Comparison of ENCODE assay signal across 10 cellular contexts in the genomic region with DNA sequence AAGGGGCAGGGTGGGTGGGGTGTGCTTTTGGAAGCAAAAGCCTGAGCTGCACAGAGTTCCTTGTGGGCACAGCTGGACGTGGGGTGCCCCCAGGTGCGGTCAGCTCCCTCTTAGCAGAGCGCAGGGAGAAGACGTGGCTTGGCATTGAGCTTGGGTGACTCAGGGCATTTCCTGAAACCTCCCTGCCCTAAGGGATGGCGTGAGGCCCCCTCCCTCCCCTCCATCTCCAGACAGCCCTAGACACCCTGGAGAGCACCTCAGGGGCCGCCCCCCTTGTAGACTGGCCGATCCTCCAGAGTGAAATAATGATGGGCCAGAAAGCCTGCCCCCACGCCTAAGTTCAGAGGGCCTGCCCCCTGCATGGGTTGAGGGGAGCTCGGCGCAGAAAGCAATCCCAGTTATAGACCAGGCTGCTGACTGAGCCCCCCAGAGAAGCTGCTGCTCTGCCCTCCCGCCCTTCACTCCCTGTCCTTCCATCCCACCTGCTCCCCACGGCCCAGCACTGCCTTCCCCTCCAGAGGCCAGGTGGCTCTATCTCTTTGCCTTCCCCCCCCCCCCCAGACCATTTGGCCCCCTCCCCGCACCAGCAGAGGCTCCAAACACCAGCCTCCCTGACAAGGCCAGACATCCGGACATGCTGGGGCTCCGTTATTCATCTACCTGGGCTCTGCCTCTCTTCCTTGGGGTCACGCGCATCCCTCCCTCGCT. TPM values are rescaled to one million over a fixed set of nuclear protein-coding genes. Genes with fewer than 3 reads are reported as not detected.
"Had no signal": no experiment of that assay in that cellular context is flagged by ENCODE, and none has a peak within 500 bp of the region (broad histone marks: within the 10 kb centered on the region; RNA-seq: fewer than 3 reads in every experiment).

No MANE protein-coding gene starts in this region.

- H3K27ac ChIP-seq: body of pancreas, hepatocyte, upper lobe of left lung had no signal

- H3K4me3 ChIP-seq: body of pancreas, hepatocyte, lung, upper lobe of left lung had no signal

- H2AFZ ChIP-seq: hepatocyte had no signal

- H3K9me3 ChIP-seq: body of pancreas had no signal

- H3K27ac Mint-ChIP-seq: activated CD4-positive, alpha-beta T cell treated with anti-CD3 and anti-CD28 coated beads, Interleukin-2, amount 10 ng/mL, durations not matched to agents 24 days and 14 days; activated naive CD4-positive, alpha-beta T cell treated with anti-CD3 and anti-CD28 coated beads, Interleukin-2, amount 50 U/mL, for 24 hours; activated T-helper 2 cell treated with anti-CD3 and anti-CD28 coated beads, Interferon-gamma antibody, Interleukin-2, Interleukin-4, amounts not matched to agents 10 μg/mL and 5 μg/mL and 100 μg/mL, durations not matched to agents 14 hours and 24 hours and 36 hours had no signal

- H3K36me3 ChIP-seq: upper lobe of left lung had no signal

- H3K36me3 Mint-ChIP-seq: activated naive CD4-positive, alpha-beta T cell treated with anti-CD3 and anti-CD28 coated beads, Interleukin-2, amount 50 U/mL, for 24 hours had no signal

- H3K9me3 Mint-ChIP-seq: activated CD4-positive, alpha-beta T cell treated with anti-CD3 and anti-CD28 coated beads, Interleukin-2, amount 10 ng/mL, durations not matched to agents 24 days and 14 days; activated naive CD4-positive, alpha-beta T cell treated with anti-CD3 and anti-CD28 coated beads, Interleukin-2, amount 50 U/mL, for 24 hours; activated T-helper 2 cell treated with anti-CD3 and anti-CD28 coated beads, Interferon-gamma antibody, Interleukin-2, Interleukin-4, amounts not matched to agents 10 μg/mL and 5 μg/mL and 100 μg/mL, durations not matched to agents 14 hours and 24 hours and 36 hours had no signal

- DNase-seq: cortex of kidney had no signal

RNA-seq across cellular contexts. Expression of a gene that starts 2.5 kb away (rescaled TPM):
- total RNA-seq: activated CD4-positive, alpha-beta T cell treated with anti-CD3 and anti-CD28 coated beads, Interleukin-2, amount 10 ng/mL, durations not matched to agents 24 days and 14 days; activated CD8-positive, alpha-beta memory T cell treated with anti-CD3 and anti-CD28 coated beads for 36 hours; right cardiac atrium had no signal
- polyA plus RNA-seq: right cardiac atrium had no signal
